Comparison of ENCODE assay signal across 10 cellular contexts in genomic region chr16:27325736-27326135, GRCh38. TPM values are rescaled to one million over a fixed set of nuclear protein-coding genes. Genes with fewer than 3 reads are reported as not detected.
A peak's percentile ranks its signal among the peaks of the same experiment; 100 is the strongest.
DNase-seq lines count a peak whose midpoint lies in the region; ATAC-seq and TF ChIP-seq lines count a peak whose summit lies in the region.
"Had no signal": no experiment of that assay in that cellular context is flagged by ENCODE, and none has a peak within 500 bp of the region (broad histone marks: within the 10 kb centered on the region; RNA-seq: fewer than 3 reads in every experiment).

No MANE protein-coding gene starts in this region.

- H3K27me3 Mint-ChIP-seq in CD14-positive monocyte (ENCODE audit: low read depth in 3 of 3): peaks cover 0 to 3% (median 0%) of the 10 kb centered on the region in 3 donors
- H3K27me3 Mint-ChIP-seq in endodermal cell (ENCODE audit: insufficient read depth): no peaks in the 10 kb centered on the region

- 82 to 87% methylated on average over 7 to 8 of the region's 8 CpGs for WGBS in endodermal cell (ENCODE audit: insufficient coverage in 1 of 2, insufficient read length in 1 of 2), 2 experiments

- ATAC-seq in HG03108 (IDR thresholded peaks at IDR 0.05; ENCODE audit: unreplicated experiment) (no peak), GM19035 (IDR thresholded peaks at IDR 0.05; ENCODE audit: unreplicated experiment) (no peak)

- H3K4me3 Mint-ChIP-seq in CD14-positive monocyte (no peak overlapping the region), endodermal cell (no peak overlapping the region)

- intact Hi-C loops in CD14-positive monocyte (cut with micrococcal nuclease): loop anchor here in 1 of 2 donors (10.0 kb wide), 1 partner anchor 79 kb away; the partner anchor contains the start of gene IL21R

- H3K27me3 ChIP-seq in Peyer's patch (no peaks in the 10 kb centered on the region), endodermal cell (ENCODE audit: control insufficient read depth, insufficient read depth, low read length, poor library complexity, severe bottlenecking) (no peaks in the 10 kb centered on the region), parathyroid adenoma (ENCODE audit: control insufficient read depth, insufficient read depth, low read length) (no peaks in the 10 kb centered on the region)

- no peak overlapping the region for H3K4me2 ChIP-seq in parathyroid adenoma (ENCODE audit: low read length)

- H3K36me3 Mint-ChIP-seq in CD14-positive monocyte: peaks cover 35 to 45% of the 10 kb centered on the region in 2 donors
- H3K36me3 Mint-ChIP-seq in endodermal cell (ENCODE audit: low read depth): peaks cover 11% of the 10 kb centered on the region

- H3K27ac ChIP-seq in Peyer's patch (peak overlapping the region; percentile 74 to 97 (median 84)), endodermal cell (ENCODE audit: low read depth, low read length) (no peak overlapping the region), parathyroid adenoma (peak overlapping the region; percentile 96)

- H3K4me3 ChIP-seq in Peyer's patch: no peak overlapping the region
- no peak overlapping the region for H3K4me3 ChIP-seq in endodermal cell (ENCODE audit: low read length)
- H3K4me3 ChIP-seq in parathyroid adenoma (ENCODE audit: low read depth, low read length): no peak overlapping the region

- H3K27ac Mint-ChIP-seq in CD14-positive monocyte: peak overlapping the region; percentile 94 to 99 (median 97)
- H3K27ac Mint-ChIP-seq in endodermal cell: peak overlapping the region; percentile 85

- no peaks in the 10 kb centered on the region for H3K9me3 ChIP-seq in Peyer's patch
- peaks cover 5% of the 10 kb centered on the region for H3K9me3 ChIP-seq in endodermal cell (ENCODE audit: control insufficient read depth, low read length)
- H3K9me3 ChIP-seq in parathyroid adenoma (ENCODE audit: control insufficient read depth, low read length): no peaks in the 10 kb centered on the region

- no peak for TF ChIP-seq POLR2A in Peyer's patch (IDR thresholded peaks at IDR 0.05)

- H3K4me1 ChIP-seq in Peyer's patch: peaks cover 5 to 86% (median 10%) of the 10 kb centered on the region in 4 donors
- peaks cover 15% of the 10 kb centered on the region for H3K4me1 ChIP-seq in endodermal cell (ENCODE audit: control insufficient read depth, insufficient read depth, low read length)
- H3K4me1 ChIP-seq in parathyroid adenoma: peaks cover 38% of the 10 kb centered on the region

- H3K4me1 Mint-ChIP-seq in CD14-positive monocyte: peaks cover 84% of the 10 kb centered on the region
- H3K4me1 Mint-ChIP-seq in endodermal cell: peaks cover 46% of the 10 kb centered on the region

- TF ChIP-seq CTCF in CD14-positive monocyte (IDR thresholded peaks at IDR 0.05) (no peak), Peyer's patch (IDR thresholded peaks at IDR 0.05) (no peak), endodermal cell (conservative IDR thresholded peaks at IDR 0.05) (no peak), parathyroid adenoma (IDR thresholded peaks at IDR 0.05) (no peak)

- H3K9ac ChIP-seq in endodermal cell (ENCODE audit: extremely low read depth, low read length, poor library complexity, severe bottlenecking) (no peak overlapping the region), parathyroid adenoma (no peak overlapping the region)

- H3K79me2 ChIP-seq in parathyroid adenoma: peaks cover 7% of the 10 kb centered on the region

- H3K36me3 ChIP-seq in Peyer's patch (peaks cover 0 to 5% (median 0%) of the 10 kb centered on the region in 3 donors), endodermal cell (ENCODE audit: control insufficient read depth, insufficient read depth, low read length) (no peaks in the 10 kb centered on the region), parathyroid adenoma (ENCODE audit: control insufficient read depth, insufficient read depth, low read length) (no peaks in the 10 kb centered on the region)

- no peak overlapping the region for H2AFZ ChIP-seq in parathyroid adenoma

- H3K9me3 Mint-ChIP-seq in CD14-positive monocyte (peaks cover 0 to 3% (median 0%) of the 10 kb centered on the region in 7 donors), endodermal cell (peaks cover 3% of the 10 kb centered on the region)

- DNase-seq in CD14-positive monocyte (ENCODE audit: low spot score): peak; percentile 16
- DNase-seq in Peyer's patch: no peak
- DNase-seq in endodermal cell: peak; percentile 64
- DNase-seq in KG1 (lab: John Stamatoyannopoulos, UW): no peak
- DNase-seq in NCI-H774 (lab: John Stamatoyannopoulos, UW): no peak
- DNase-seq: activated CD4-positive, alpha-beta T cell treated with anti-CD3 and anti-CD28 coated beads for 4 hours; effector CD8-positive, alpha-beta T cell had no signal

RNA-seq across cellular contexts. Expression of gene IL4R, which starts 12.0 kb away (rescaled TPM):
- 10 to 100 TPM; 25.1 to 35.6 TPM for polyA plus RNA-seq in CD14-positive monocyte
- total RNA-seq in Peyer's patch (100 to 1,000 TPM in 1 of 4 donors, 10 to 100 TPM in 3; 32.2 to 104 (median 71.9) TPM), endodermal cell (10 to 100 TPM; 30.6 to 31.6 TPM)
- 8.0 TPM for polyA plus RNA-seq in endodermal cell (2013, experiment 1 of 2)
- polyA plus RNA-seq in endodermal cell (2013, experiment 2 of 2): 7.6 TPM

RNA-seq across cellular contexts. Expression of gene NSMCE1, which starts 57.2 kb away (rescaled TPM):
- 10 to 100 TPM; 82.6 to 85.2 TPM for polyA plus RNA-seq in CD14-positive monocyte
- total RNA-seq in Peyer's patch (10 to 100 TPM; 20.9 to 41.3 (median 30.6) TPM), endodermal cell (10 to 100 TPM; 22.3 to 22.4 TPM)
- 51.9 TPM for polyA plus RNA-seq in endodermal cell (2013, experiment 1 of 2)
- polyA plus RNA-seq in endodermal cell (2013, experiment 2 of 2): 43.8 TPM

Comparison
In these comparisons a context has a peak if more than half of its experiments do, and no peak if none do; other contexts are left out.
1. DNase-seq: peak in CD14-positive monocyte (single experiment) and endodermal cell (single experiment); none in Peyer's patch (0 of 3), KG1 (single experiment) and NCI-H774 (single experiment).